In the genomic region with DNA sequence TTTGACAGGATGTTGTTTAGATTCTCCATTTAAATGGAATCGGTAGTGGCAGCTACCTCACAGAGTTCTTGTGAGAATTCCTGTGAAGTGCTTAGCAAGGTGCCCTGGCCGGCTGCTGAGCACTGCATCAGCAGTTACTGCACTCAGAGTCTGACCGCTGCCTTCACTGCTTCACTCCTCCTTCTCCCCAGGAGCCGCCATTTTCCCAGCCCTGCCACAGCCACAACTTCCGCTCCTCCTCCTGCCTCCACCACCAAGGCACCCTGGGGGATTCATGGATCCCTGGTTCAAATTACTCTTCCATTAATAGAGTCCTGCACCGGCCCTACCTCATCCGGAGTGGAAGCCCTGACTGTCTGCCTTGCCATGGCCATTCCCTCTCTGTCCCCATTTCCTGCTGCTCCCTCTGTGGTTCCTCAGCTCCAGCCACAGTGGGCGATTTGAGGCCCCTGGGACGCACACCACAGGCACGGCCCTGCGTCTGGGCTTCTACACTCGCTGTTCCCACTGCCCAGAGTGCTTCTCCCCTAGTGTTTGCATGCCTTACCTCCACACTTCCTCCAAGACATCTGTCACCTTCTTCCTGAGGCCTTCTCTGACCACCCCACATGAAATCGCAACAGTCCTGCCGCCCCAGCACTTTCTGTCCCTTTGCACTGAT, we compare ENCODE assay signal across 19 cellular contexts.
"Had no signal": no experiment of that assay in that cellular context is flagged by ENCODE, and none has a peak within 500 bp of the region (broad histone marks: within the 10 kb centered on the region; RNA-seq: fewer than 3 reads in every experiment).

No MANE protein-coding gene starts in this region.

- H3K9me3 ChIP-seq: heart left ventricle, neutrophil, spleen, suprapubic skin, tibial artery, upper lobe of left lung, uterus had no signal

- H3K36me3 ChIP-seq: heart left ventricle, neutrophil, spleen, suprapubic skin, tibial artery, upper lobe of left lung, uterus had no signal

- FAIRE-seq: colon, islet of Langerhans had no signal

- H3K4me1 ChIP-seq: heart left ventricle, spleen, suprapubic skin, tibial artery, upper lobe of left lung, uterus had no signal

- H3K27ac ChIP-seq: heart left ventricle, neutrophil, spleen, suprapubic skin, tibial artery, upper lobe of left lung, uterus had no signal

- H3K27me3 ChIP-seq: heart left ventricle, neutrophil, spleen, tibial artery, upper lobe of left lung, uterus had no signal

- DNase-seq: foreskin melanocyte; heart left ventricle; hippocampal formation; kidney glomerular epithelial cell; mesendoderm; naive B cell; nephron progenitor cell; spleen; stimulated activated CD4-positive, alpha-beta T cell treated with anti-CD3 and anti-CD28 coated beads, Interleukin-15, amount 100 ng/mL, for 24 hours; stimulated activated CD4-positive, alpha-beta T cell treated with anti-CD3 and anti-CD28 coated beads, Interleukin-1b, Interleukin-23, amount 100 ng/mL, for 48 hours; stimulated activated CD4-positive, alpha-beta T cell treated with anti-CD3 and anti-CD28 coated beads, Interleukin-4, amount 100 ng/mL, for 24 hours; stimulated activated naive CD8-positive, alpha-beta T cell treated with anti-CD3 and anti-CD28 coated beads, Interleukin-15, Interleukin-2, amounts not matched to agents 100 U/mL and 50 U/mL, for 24 hours; tibial artery; uterus had no signal

- H3K4me3 ChIP-seq: heart left ventricle, spleen, suprapubic skin, tibial artery, upper lobe of left lung, uterus had no signal
